1 cellular context compared by ENCODE assay signal in genomic region chr1:17591814-17592430, GRCh38.
TF ChIP-seq lines count a peak whose summit lies in the region.

No MANE protein-coding gene starts in this region.

TF ChIP-seq in HepG2, 621 proteins besides CTCF, POLR2A, EP300 and RAD21 (continued from another document and continues in another):
- TF ChIP-seq HMGXB3 (CRISPR knock-in tag; IDR thresholded peaks at IDR 0.05; ENCODE audit: borderline replicate concordance) (peak; percentile 84; the same call in 1 of the 2 replicates), ZNF724P (CRISPR knock-in tag; IDR thresholded peaks at IDR 0.05; ENCODE audit: borderline replicate concordance) (peak; percentile 83; the same call in 1 of the 2 replicates), SSRP1 (CRISPR knock-in tag; IDR thresholded peaks at IDR 0.05) (no peak; the same call in 1 of the 2 replicates), NCOR1 (IDR thresholded peaks at IDR 0.05; ENCODE audit: borderline replicate concordance, low read length) (peak; percentile 91), MED13 (CRISPR knock-in tag; IDR thresholded peaks at IDR 0.05) (no peak; the same call in 1 of the 2 replicates), BRD4 (CRISPR knock-in tag; IDR thresholded peaks at IDR 0.05) (peak; percentile 85; the same call in 1 of the 2 replicates), ZNF691 (CRISPR knock-in tag; IDR thresholded peaks at IDR 0.05; ENCODE audit: borderline replicate concordance, low read depth) (peak; percentile 97), TBL1XR1 (IDR thresholded peaks at IDR 0.05; ENCODE audit: borderline replicate concordance, low read length, partially characterized antibody) (no peak), ZBTB8A (CRISPR knock-in tag; IDR thresholded peaks at IDR 0.05; ENCODE audit: borderline replicate concordance, low read depth) (peak; percentile 28; the same call in 1 of the 2 replicates), THAP8 (CRISPR knock-in tag; IDR thresholded peaks at IDR 0.05; ENCODE audit: borderline replicate concordance) (peak; percentile 86; the same call in 1 of the 2 replicates), NKX3-1 (CRISPR knock-in tag; IDR thresholded peaks at IDR 0.05) (peak; percentile 94), ZNF580 (CRISPR knock-in tag; IDR thresholded peaks at IDR 0.05; ENCODE audit: borderline replicate concordance, low read depth) (peak; percentile 98), ZNF615 (CRISPR knock-in tag; IDR thresholded peaks at IDR 0.05; ENCODE audit: borderline replicate concordance) (peak; percentile 99), PHF5A (CRISPR knock-in tag; IDR thresholded peaks at IDR 0.05; ENCODE audit: low read depth, unreplicated experiment) (peak; percentile 69), ZNF609 (CRISPR knock-in tag; IDR thresholded peaks at IDR 0.05; ENCODE audit: borderline replicate concordance) (peak; percentile 92), DBP (CRISPR knock-in tag; IDR thresholded peaks at IDR 0.05; ENCODE audit: not compliant biosample characterization) (no peak), ZNF768 (CRISPR knock-in tag; IDR thresholded peaks at IDR 0.05) (no peak), ATF2 (CRISPR knock-in tag; IDR thresholded peaks at IDR 0.05) (peak; percentile 71), TARDBP (CRISPR knock-in tag; IDR thresholded peaks at IDR 0.05) (peak; percentile 91; the same call in 1 of the 2 replicates), BRF2 (CRISPR knock-in tag; IDR thresholded peaks at IDR 0.05) (peak; percentile 86), ZFP1 (CRISPR knock-in tag; IDR thresholded peaks at IDR 0.05) (peak; percentile 57; the same call in 1 of the 2 replicates), ZNF703 (CRISPR knock-in tag; IDR thresholded peaks at IDR 0.05; ENCODE audit: borderline replicate concordance) (peak; percentile 81; the same call in 1 of the 2 replicates), ZNF605 (CRISPR knock-in tag; IDR thresholded peaks at IDR 0.05) (peak; percentile 94), EZH2 (conservative IDR thresholded peaks at IDR 0.05; ENCODE audit: low read depth, low read length) (no peak), ZBED4 (CRISPR knock-in tag; IDR thresholded peaks at IDR 0.05; ENCODE audit: borderline replicate concordance) (peak; percentile 94; the same call in 1 of the 2 replicates), SALL1 (CRISPR knock-in tag; IDR thresholded peaks at IDR 0.05) (peak; percentile 99), TCF12 (IDR thresholded peaks at IDR 0.05) (no peak), TCF12 (CRISPR knock-in tag; IDR thresholded peaks at IDR 0.05) (peak; percentile 97; the same call in 1 of the 2 replicates), ZNF652 (CRISPR knock-in tag; IDR thresholded peaks at IDR 0.05; ENCODE audit: borderline replicate concordance, low read depth) (peak; percentile 60), ZNF629 (CRISPR knock-in tag; conservative IDR thresholded peaks at IDR 0.05) (peak; percentile 98), ZNF10 (CRISPR knock-in tag; IDR thresholded peaks at IDR 0.05; ENCODE audit: borderline replicate concordance, low read depth) (no peak), MTERF4 (CRISPR knock-in tag; IDR thresholded peaks at IDR 0.05) (peak; percentile 47; the same call in 1 of the 2 replicates), THYN1 (CRISPR knock-in tag; IDR thresholded peaks at IDR 0.05; ENCODE audit: borderline replicate concordance, low read depth) (no peak), SNAPC2 (CRISPR knock-in tag; IDR thresholded peaks at IDR 0.05) (peak; percentile 94), FOSL2 (CRISPR knock-in tag; IDR thresholded peaks at IDR 0.05) (peak; percentile 68), PITX1 (CRISPR knock-in tag; IDR thresholded peaks at IDR 0.05) (peak; percentile 89), ZNF253 (CRISPR knock-in tag; IDR thresholded peaks at IDR 0.05; ENCODE audit: borderline replicate concordance) (peak; percentile 96; the same call in 1 of the 2 replicates), TAF1 (CRISPR knock-in tag; IDR thresholded peaks at IDR 0.05) (0 out of 2 replicates have a peak, but pooled peaks have one; percentile 20), ZNF224 (CRISPR knock-in tag; IDR thresholded peaks at IDR 0.05) (peak; percentile 79), ZNF337 (CRISPR knock-in tag; IDR thresholded peaks at IDR 0.05; ENCODE audit: borderline replicate concordance, low read depth) (peak; percentile 99), ZNF292 (CRISPR knock-in tag; IDR thresholded peaks at IDR 0.05; ENCODE audit: borderline replicate concordance, low read depth) (peak; percentile 93), ZIK1 (CRISPR knock-in tag; IDR thresholded peaks at IDR 0.05; ENCODE audit: borderline replicate concordance, low read depth) (peak; percentile 61; the same call in 1 of the 2 replicates)
